30 cellular contexts compared by ENCODE assay signal in the genomic region with DNA sequence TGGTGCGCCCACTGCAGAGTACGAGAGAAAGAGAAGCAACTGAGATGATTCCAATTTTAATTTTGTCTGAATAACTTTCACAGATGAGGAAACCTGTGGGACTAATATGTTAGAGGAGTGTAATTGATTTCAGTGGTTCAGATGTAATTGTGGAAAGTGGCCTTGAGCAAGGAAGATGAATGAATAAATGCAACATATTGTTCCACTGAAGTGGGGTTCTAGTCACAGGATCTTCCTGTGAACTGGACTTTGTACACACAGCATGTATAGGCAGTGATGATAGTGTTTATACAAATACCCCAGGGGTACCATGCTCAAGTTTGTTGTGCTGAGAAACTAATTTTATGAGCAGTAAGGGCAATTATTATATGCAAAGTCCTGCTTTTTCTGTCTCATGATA.
"Had no signal": no experiment of that assay in that cellular context is flagged by ENCODE, and none has a peak within 500 bp of the region (broad histone marks: within the 10 kb centered on the region; RNA-seq: fewer than 3 reads in every experiment).

No MANE protein-coding gene starts in this region.

- H3K4me3 Mint-ChIP-seq: activated B cell treated with CpG ODN at 0.5 μM for 24 hours; activated CD8-positive, alpha-beta T cell treated with anti-CD3 and anti-CD28 coated beads for 36 hours; activated naive CD4-positive, alpha-beta T cell treated with anti-CD3 and anti-CD28 coated beads for 36 hours; activated naive CD4-positive, alpha-beta T cell treated with anti-CD3 and anti-CD28 coated beads, Interleukin-2, amount 50 U/mL, for 24 hours; activated naive CD8-positive, alpha-beta T cell treated with anti-CD3 and anti-CD28 coated beads, Interleukin-2, amount 10 ng/mL, durations not matched to agents 7 days and 5 days; activated T-cell treated with anti-CD3 and anti-CD28 coated beads, Interleukin-2, amount 50 U/mL, for 4 hours; activated T-helper 1 cell treated with anti-CD3 and anti-CD28 coated beads, Interleukin-12 subunit alpha, Interleukin-12 subunit beta, Interleukin-2, Interleukin-4 antibody, amounts not matched to agents 30 ng/mL and 10 ng/mL and 1 ng/mL, durations not matched to agents 14 hours and 24 hours and 36 hours; brain had no signal

- H3K4me3 ChIP-seq: ascending aorta, breast epithelium, cardiac muscle cell, colonic mucosa, esophagus squamous epithelium, gastroesophageal sphincter, heart right ventricle, hepatocyte had no signal

- H3K4me2 ChIP-seq: hepatocyte had no signal

- H3K4me1 ChIP-seq: ascending aorta, breast epithelium, colonic mucosa, esophagus squamous epithelium, gastroesophageal sphincter, heart right ventricle had no signal

- H3K36me3 ChIP-seq: ascending aorta, breast epithelium, cardiac muscle cell, colonic mucosa, esophagus squamous epithelium, gastroesophageal sphincter, heart right ventricle, WERI-Rb-1 had no signal

- ATAC-seq: activated CD4-positive, CD25-positive, alpha-beta regulatory T cell treated with anti-CD3 and anti-CD28 coated beads, Interleukin-2, amount 50 U/mL, for 24 hours; activated CD8-positive, alpha-beta T cell treated with anti-CD3 and anti-CD28 coated beads for 36 hours; activated T-cell treated with anti-CD3 and anti-CD28 coated beads, Interleukin-2, amount 50 U/mL, for 4 hours; gastroesophageal sphincter; heart right ventricle had no signal

- H3K27ac ChIP-seq: ascending aorta, breast epithelium, cardiac muscle cell, colonic mucosa, epithelial cell of prostate, esophagus squamous epithelium, gastroesophageal sphincter, heart right ventricle, hepatocyte, WERI-Rb-1 had no signal

- H3K27me3 ChIP-seq: ascending aorta, breast epithelium, colonic mucosa, esophagus squamous epithelium, gastroesophageal sphincter, heart right ventricle, hepatocyte had no signal

- H3K4me1 Mint-ChIP-seq: activated B cell treated with CpG ODN at 0.5 μM for 24 hours; activated naive CD4-positive, alpha-beta T cell treated with anti-CD3 and anti-CD28 coated beads, Interleukin-2, amount 50 U/mL, for 24 hours; activated naive CD8-positive, alpha-beta T cell treated with anti-CD3 and anti-CD28 coated beads, Interleukin-2, amount 10 ng/mL, durations not matched to agents 7 days and 5 days had no signal

- H3K9me3 ChIP-seq: ascending aorta, breast epithelium, colonic mucosa, esophagus squamous epithelium, gastroesophageal sphincter, heart right ventricle had no signal

- H3K36me3 Mint-ChIP-seq: activated naive CD4-positive, alpha-beta T cell treated with anti-CD3 and anti-CD28 coated beads, Interleukin-2, amount 50 U/mL, for 24 hours; activated naive CD8-positive, alpha-beta T cell treated with anti-CD3 and anti-CD28 coated beads, Interleukin-2, amount 10 ng/mL, durations not matched to agents 7 days and 5 days; brain had no signal

- H3K27ac Mint-ChIP-seq: activated B cell treated with CpG ODN at 0.5 μM for 24 hours; activated CD8-positive, alpha-beta T cell treated with anti-CD3 and anti-CD28 coated beads for 36 hours; activated naive CD4-positive, alpha-beta T cell treated with anti-CD3 and anti-CD28 coated beads for 36 hours; activated naive CD4-positive, alpha-beta T cell treated with anti-CD3 and anti-CD28 coated beads, Interleukin-2, amount 50 U/mL, for 24 hours; activated naive CD8-positive, alpha-beta T cell treated with anti-CD3 and anti-CD28 coated beads, Interleukin-2, amount 10 ng/mL, durations not matched to agents 7 days and 5 days; activated T-helper 1 cell treated with anti-CD3 and anti-CD28 coated beads, Interleukin-12 subunit alpha, Interleukin-12 subunit beta, Interleukin-2, Interleukin-4 antibody, amounts not matched to agents 30 ng/mL and 10 ng/mL and 1 ng/mL, durations not matched to agents 14 hours and 24 hours and 36 hours; activated T-helper 2 cell treated with anti-CD3 and anti-CD28 coated beads, Interferon-gamma antibody, Interleukin-2, Interleukin-4, amounts not matched to agents 10 μg/mL and 5 μg/mL and 100 μg/mL, durations not matched to agents 14 hours and 24 hours and 36 hours; brain had no signal

- H3K79me2 ChIP-seq: hepatocyte had no signal

- H3K27me3 Mint-ChIP-seq: activated B cell treated with CpG ODN at 0.5 μM for 24 hours; activated CD8-positive, alpha-beta T cell treated with anti-CD3 and anti-CD28 coated beads for 36 hours; activated naive CD4-positive, alpha-beta T cell treated with anti-CD3 and anti-CD28 coated beads, Interleukin-2, amount 50 U/mL, for 24 hours; activated naive CD8-positive, alpha-beta T cell treated with anti-CD3 and anti-CD28 coated beads, Interleukin-2, amount 10 ng/mL, durations not matched to agents 7 days and 5 days; brain had no signal

- DNase-seq: activated B cell treated with CpG ODN at 0.5 μM for 24 hours; activated CD4-positive, alpha-beta T cell treated with anti-CD3 and anti-CD28 coated beads for 48 hours; activated CD4-positive, alpha-beta T cell treated with anti-CD3 and anti-CD28 coated beads, Interleukin-2, amount 50 U/mL, for 1 hour; activated CD4-positive, alpha-beta T cell treated with anti-CD3 and anti-CD28 coated beads, Interleukin-2, amount 50 U/mL, for 48 hours; activated CD8-positive, alpha-beta memory T cell treated with anti-CD3 and anti-CD28 coated beads for 24 hours; activated CD8-positive, alpha-beta T cell treated with anti-CD3 and anti-CD28 coated beads for 36 hours; activated effector memory CD4-positive, alpha-beta T cell treated with anti-CD3 and anti-CD28 coated beads, Interleukin-2, amount 50 U/mL, for 16 hours; activated naive CD4-positive, alpha-beta T cell treated with anti-CD3 and anti-CD28 coated beads for 36 hours; activated naive CD8-positive, alpha-beta T cell treated with anti-CD3 and anti-CD28 coated beads, Interleukin-2, amount 10 ng/mL, durations not matched to agents 7 days and 5 days; activated T-cell treated with anti-CD3 and anti-CD28 coated beads, Interleukin-2, amount 50 U/mL, for 4 hours; central memory CD4-positive, alpha-beta T cell; cerebellar nuclear complex; colonic mucosa; effector CD8-positive, alpha-beta T cell; esophagus squamous epithelium; foreskin melanocyte; heart right ventricle; T-helper 9 cell; WERI-Rb-1 had no signal

- H2AFZ ChIP-seq: hepatocyte had no signal

- H3K9me3 Mint-ChIP-seq: activated B cell treated with CpG ODN at 0.5 μM for 24 hours; activated naive CD4-positive, alpha-beta T cell treated with anti-CD3 and anti-CD28 coated beads for 36 hours; activated naive CD4-positive, alpha-beta T cell treated with anti-CD3 and anti-CD28 coated beads, Interleukin-2, amount 50 U/mL, for 24 hours; activated T-helper 1 cell treated with anti-CD3 and anti-CD28 coated beads, Interleukin-12 subunit alpha, Interleukin-12 subunit beta, Interleukin-2, Interleukin-4 antibody, amounts not matched to agents 30 ng/mL and 10 ng/mL and 1 ng/mL, durations not matched to agents 14 hours and 24 hours and 36 hours; brain had no signal
